ENCODE assay signal across 8 cellular contexts in genomic region chr1:154955039-154955717, GRCh38. TPM values are rescaled to one million over a fixed set of nuclear protein-coding genes. Genes with fewer than 3 reads are reported as not detected.
DNase-seq lines count a peak whose midpoint lies in the region; ATAC-seq and TF ChIP-seq lines count a peak whose summit lies in the region.

No MANE protein-coding gene starts in this region.

- peak overlapping the region; percentile 66 to 94 (median 86) for H3K27ac ChIP-seq in BLaER1 treated with 17β-estradiol and CSF1 and Interleukin-3, amounts not matched to agents 10 nM and 100 nM
- peak overlapping the region in 3 of 4 donors; percentile 51 to 83 (median 79) for H3K27ac ChIP-seq in body of pancreas

- H3K27me3 ChIP-seq in BLaER1 treated with 17β-estradiol and CSF1 and Interleukin-3, amounts not matched to agents 10 nM and 100 nM, result no peaks in the 10 kb centered on the region
- H3K27me3 ChIP-seq in body of pancreas, result no peaks in the 10 kb centered on the region

- peak overlapping the region; percentile 74 to 86 (median 83) for H3K9ac ChIP-seq in BLaER1 treated with 17β-estradiol and CSF1 and Interleukin-3, amounts not matched to agents 10 nM and 100 nM

- ATAC-seq in GM19467 (IDR thresholded peaks at IDR 0.05; ENCODE audit: unreplicated experiment), result peak; percentile 49
- ATAC-seq in body of pancreas, result peak; percentile 38

- DNase-seq in M059J (ENCODE audit: low read depth) (peak; percentile 85), T-helper 9 cell (peak; percentile 90), body of pancreas (peak; percentile 45 to 76 (median 60)), inferior parietal cortex (ENCODE audit: extremely low spot score) (peak; percentile 75), pons (ENCODE audit: low spot score) (no peak)
- DNase-seq in stimulated activated CD4-positive, alpha-beta T cell treated with anti-CD3 and anti-CD28 coated beads, Interleukin-12 subunit alpha, Interleukin-12 subunit beta, amount 100 ng/mL, for 24 hours (ENCODE audit: low read depth in 2 of 2), result peak; percentile 57 to 68

- H3K36me3 ChIP-seq in BLaER1 treated with 17β-estradiol and CSF1 and Interleukin-3, amounts not matched to agents 10 nM and 100 nM, result peaks cover 31 to 46% (median 34%) of the 10 kb centered on the region in 11 experiments
- peaks cover 0 to 4% of the 10 kb centered on the region in 2 donors for H3K36me3 ChIP-seq in body of pancreas (replicated peaks in 1 of 2; ENCODE audit: insufficient read depth in 1 of 2, low read depth in 2 of 2)

- H3K4me3 ChIP-seq in BLaER1 treated with 17β-estradiol and CSF1 and Interleukin-3, amounts not matched to agents 10 nM and 100 nM, result peak overlapping the region; percentile 61 to 76 (median 71)
- no peak overlapping the region for H3K4me3 ChIP-seq in body of pancreas

- H4K20me1 ChIP-seq in BLaER1 treated with 17β-estradiol and CSF1 and Interleukin-3, amounts not matched to agents 10 nM and 100 nM, result peaks cover 11 to 48% (median 30%) of the 10 kb centered on the region in 11 experiments; a peak in 14 of 22 replicates

- WGBS in body of pancreas, 2 donors, result 11 to 12% methylated on average over 4 of the region's 4 CpGs

- no peak for TF ChIP-seq POLR2A in body of pancreas (IDR thresholded peaks at IDR 0.05)

- TF ChIP-seq CTCF in body of pancreas (IDR thresholded peaks at IDR 0.05), result no peak

- peaks cover 85 to 95% (median 92%) of the 10 kb centered on the region in 10 experiments for H3K4me1 ChIP-seq in BLaER1 treated with 17β-estradiol and CSF1 and Interleukin-3, amounts not matched to agents 10 nM and 100 nM
- peaks cover 44% of the 10 kb centered on the region for H3K4me1 ChIP-seq in body of pancreas

- H3K9me3 ChIP-seq in BLaER1 treated with 17β-estradiol and CSF1 and Interleukin-3, amounts not matched to agents 10 nM and 100 nM (replicated peaks in 1 of 11), result no peaks in the 10 kb centered on the region
- no peaks in the 10 kb centered on the region for H3K9me3 ChIP-seq in body of pancreas

- intact Hi-C loops in body of pancreas (cut with DNase I), result no loop called here

- peak overlapping the region; percentile 89 to 98 (median 96) for H3K4me2 ChIP-seq in BLaER1 treated with 17β-estradiol and CSF1 and Interleukin-3, amounts not matched to agents 10 nM and 100 nM

RNA-seq across cellular contexts. Expression of gene PBXIP1, which starts 0.7 kb away (rescaled TPM):
- total RNA-seq in M059J (2014; rRNA removed; shearing (Covaris generic)), result 66.7 and 97.9 TPM in 2 replicates
- 10 to 100 TPM; 26.0 to 60.7 TPM for total RNA-seq in body of pancreas

RNA-seq across cellular contexts. Expression of gene PYGO2, which starts 6.4 kb away (rescaled TPM):
- 27.5 and 41.7 TPM in 2 replicates for total RNA-seq in M059J (2014; rRNA removed; shearing (Covaris generic))
- total RNA-seq in body of pancreas, result 10 to 100 TPM; 10.9 to 15.2 TPM

RNA-seq across cellular contexts. Expression of gene SHC1, which starts 15.4 kb away (rescaled TPM):
- 64.4 and 84.5 TPM in 2 replicates for total RNA-seq in M059J (2014; rRNA removed; shearing (Covaris generic))
- total RNA-seq in body of pancreas, result 10 to 100 TPM; 38.1 to 45.5 TPM

RNA-seq across cellular contexts. Expression of gene PMVK, which starts 18.7 kb away (rescaled TPM):
- total RNA-seq in M059J (2014; rRNA removed; shearing (Covaris generic)), result 5.5 and 6.2 TPM in 2 replicates
- total RNA-seq in body of pancreas, result 10 to 100 TPM in 1 of 2 donors, 1 to 10 TPM in 1; 7.0 to 18.5 TPM

RNA-seq across cellular contexts. Expression of gene CKS1B, which starts 19.3 kb away (rescaled TPM):
- total RNA-seq in M059J (2014; rRNA removed; shearing (Covaris generic)), result 338 TPM in 2 replicates
- total RNA-seq in body of pancreas, result 10 to 100 TPM; 15.6 to 29.0 TPM

Comparison
In these comparisons a context has a peak if more than half of its experiments do, and no peak if none do; other contexts are left out.
1. H3K4me3 ChIP-seq: peak in BLaER1 treated with 17β-estradiol and CSF1 and Interleukin-3, amounts not matched to agents 10 nM and 100 nM (10 of 10); none in body of pancreas (0 of 2).